In genomic region chr16:86975445-86975844, GRCh38 we compare ENCODE assay signal across 8 cellular contexts.
DNase-seq lines count a peak whose midpoint lies in the region; ATAC-seq and TF ChIP-seq lines count a peak whose summit lies in the region.
"Had no signal": no experiment of that assay in that cellular context is flagged by ENCODE, and none has a peak within 500 bp of the region (broad histone marks: within the 10 kb centered on the region; RNA-seq: fewer than 3 reads in every experiment).

No MANE protein-coding gene starts in this region.

- ATAC-seq in T-cell (replicated peaks in 1 of 4) (no peak), HG02970 (IDR thresholded peaks at IDR 0.05; ENCODE audit: low FRiP score, unreplicated experiment) (no peak), HG02884 (IDR thresholded peaks at IDR 0.05; ENCODE audit: unreplicated experiment) (no peak)

- CTCF ChIA-PET in T-cell (lab: Charles Lee), result no interaction called here

- peak; percentile 82 for DNase-seq in HCEC 1CT
- DNase-seq in SK-MEL-5 (ENCODE audit: low read depth, low spot score), result peak; percentile 55
- DNase-seq in foreskin fibroblast, result peak; percentile 87 to 90
- peak; percentile 99 for DNase-seq in retinal pigment epithelial cell (ENCODE audit: low read depth)
- DNase-seq in T-cell, result no peak
- DNase-seq: NCI-H1092 had no signal

- no peaks in the 10 kb centered on the region for H3K36me3 Mint-ChIP-seq in T-cell

- H3K9me3 Mint-ChIP-seq in T-cell, result peaks cover 0 to 6% (median 0%) of the 10 kb centered on the region in 3 donors

- in situ Hi-C loops in SK-MEL-5 (cut with HindIII; ENCODE audit: low pct_unique_long_range_greater_than_20kb, low sequenced_read_pairs), result no loop called here

- POLR2A ChIA-PET in T-cell (lab: Charles Lee), result no interaction called here

- H3K27ac Mint-ChIP-seq in T-cell, result no peak overlapping the region

- H3K4me3 ChIP-seq in foreskin fibroblast (ENCODE audit: low read depth in 1 of 2, low read length in 2 of 2) (no peak overlapping the region), retinal pigment epithelial cell (ENCODE audit: low read length) (no peak overlapping the region)

- H3K4me1 Mint-ChIP-seq in T-cell, result no peaks in the 10 kb centered on the region

- TF ChIP-seq CTCF in foreskin fibroblast (IDR thresholded peaks at IDR 0.05; ENCODE audit: low read depth, low read length) (no peak), retinal pigment epithelial cell (conservative IDR thresholded peaks at IDR 0.05; ENCODE audit: low read depth, low read length) (no peak)

- no peak overlapping the region for H3K4me3 Mint-ChIP-seq in T-cell

- H3K27me3 Mint-ChIP-seq in T-cell, result peaks cover 5 to 7% of the 10 kb centered on the region in 2 donors

Comparison
In these comparisons a context has a peak if more than half of its experiments do, and no peak if none do; other contexts are left out.
1. DNase-seq: peak in HCEC 1CT (single experiment), SK-MEL-5 (single experiment), foreskin fibroblast (2 of 2) and retinal pigment epithelial cell (single experiment); none in T-cell (0 of 34).